3 cellular contexts compared by ENCODE assay signal in genomic region chr7:101915000-101915399, GRCh38.
TF ChIP-seq lines count a peak whose summit lies in the region.

No MANE protein-coding gene starts in this region.

TF ChIP-seq in IMR-90, 13 proteins besides CTCF, POLR2A, EP300 and RAD21:
- no peak for TF ChIP-seq RCOR1 (IDR thresholded peaks at IDR 0.05; ENCODE audit: insufficient replicate concordance, low read length)
- TF ChIP-seq SMC3 (IDR thresholded peaks at IDR 0.05; ENCODE audit: low read depth, low read length) = no peak

TF ChIP-seq in K562, 482 proteins besides CTCF, POLR2A, EP300 and RAD21:
- TF ChIP-seq USF2 (CRISPR knock-in tag; IDR thresholded peaks at IDR 0.05) (no peak), ZBTB33 (CRISPR knock-in tag; IDR thresholded peaks at IDR 0.05) (peak; percentile 62; the same call in 1 of the 2 replicates)

TF ChIP-seq in HepG2, 621 proteins besides CTCF, POLR2A, EP300 and RAD21:
- TF ChIP-seq ZNF709 (CRISPR knock-in tag; IDR thresholded peaks at IDR 0.05) (no peak), MIER2 (CRISPR knock-in tag; IDR thresholded peaks at IDR 0.05) (no peak), ZNF768 (CRISPR knock-in tag; IDR thresholded peaks at IDR 0.05) (peak; percentile 29; the same call in 1 of the 2 replicates), ZBTB33 (CRISPR knock-in tag; IDR thresholded peaks at IDR 0.05) (0 out of 2 replicates have a peak, but pooled peaks have one; percentile 37), ZNF713 (CRISPR knock-in tag; IDR thresholded peaks at IDR 0.05) (no peak), ZBTB14 (CRISPR knock-in tag; IDR thresholded peaks at IDR 0.05) (no peak), SNAPC2 (CRISPR knock-in tag; IDR thresholded peaks at IDR 0.05) (no peak)
